Comparison of ENCODE assay signal across 15 cellular contexts in genomic region chrX:125505207-125505606, GRCh38.
DNase-seq lines count a peak whose midpoint lies in the region; TF ChIP-seq lines count a peak whose summit lies in the region.
"Had no signal": no experiment of that assay in that cellular context is flagged by ENCODE, and none has a peak within 500 bp of the region (broad histone marks: within the 10 kb centered on the region; RNA-seq: fewer than 3 reads in every experiment).

No MANE protein-coding gene starts in this region.

- TF ChIP-seq CTCF in MCF 10A (IDR thresholded peaks at IDR 0.05; ENCODE audit: unreplicated experiment) (no peak), breast epithelium (IDR thresholded peaks at IDR 0.05) (no peak), mammary epithelial cell (conservative IDR thresholded peaks at IDR 0.05 in 1 of 2, IDR thresholded peaks at IDR 0.05 in 1 of 2; ENCODE audit: extremely low read depth in 1 of 2, insufficient read depth in 1 of 2, low read depth in 1 of 2, low read length in 2 of 2) (no peak), fibroblast of mammary gland (conservative IDR thresholded peaks at IDR 0.05; ENCODE audit: control insufficient read depth, insufficient read depth, low read depth, low read length) (no peak), spleen (IDR thresholded peaks at IDR 0.05 in 8 of 11, conservative IDR thresholded peaks at IDR 0.05 in 3 of 11) (no peak)

- CTCF ChIA-PET in MCF 10A (lab: Yijun Ruan, JAX) (interaction anchor here (0.7 kb wide), 1 partner anchor 22 kb away, joined by 5 read pairs; no protein-coding TSS in a partner anchor), mammary epithelial cell (lab: Charles Lee; ENCODE audit: low non-redundant PET) (no interaction called here)

- H3K9me3 Mint-ChIP-seq in MCF 10A (ENCODE audit: unreplicated experiment), result peaks cover 36% of the 10 kb centered on the region
- H3K9me3 Mint-ChIP-seq: GM23338 had no signal

- DNase-seq in MCF 10A (ENCODE audit: unreplicated experiment), result peak; percentile 75
- no peak for DNase-seq in breast epithelium (ENCODE audit: low spot score in 2 of 2)
- peak; percentile 62 for DNase-seq in mammary epithelial cell
- peak; percentile 0 for DNase-seq in fibroblast of mammary gland (ENCODE audit: low read depth)
- DNase-seq in spleen, result peak; percentile 13
- DNase-seq in anterior cingulate cortex (lab: John Stamatoyannopoulos, UW), result no peak
- DNase-seq in midbrain (lab: John Stamatoyannopoulos, UW), result no peak
- no peak for DNase-seq in NCI-H2029 (lab: John Stamatoyannopoulos, UW)
- DNase-seq: Caco-2; CD8-positive, alpha-beta memory T cell; DMS 273 treated with DMSO at 0.1 percent for 48 hours; H7 had no signal

- H3K4me1 Mint-ChIP-seq in MCF 10A (ENCODE audit: insufficient read depth, unreplicated experiment), result peaks cover 17% of the 10 kb centered on the region
- H3K4me1 Mint-ChIP-seq: CD8-positive, alpha-beta memory T cell; GM23338 had no signal

- POLR2A ChIA-PET in MCF 10A (lab: Yijun Ruan, JAX), result no interaction called here

- H3K27ac ChIP-seq in breast epithelium (no peak overlapping the region), mammary epithelial cell (ENCODE audit: insufficient read depth, low read depth, low read length) (no peak overlapping the region), spleen (no peak overlapping the region)
- H3K27ac ChIP-seq: 22Rv1, BLaER1 had no signal

- H3K27ac Mint-ChIP-seq in MCF 10A (ENCODE audit: low read depth, unreplicated experiment), result peak overlapping the region; percentile 59
- H3K27ac Mint-ChIP-seq: CD8-positive, alpha-beta memory T cell; GM23338 had no signal

- WGBS in mammary epithelial cell (ENCODE audit: low coverage, missing lambda C conversion rate), result 50% methylated on average over 2 of the region's 2 CpGs
- 78 to 100% (median 84%) methylated on average over 1 to 2 of the region's 2 CpGs for WGBS in spleen, 5 donors

- H3K36me3 ChIP-seq in breast epithelium (no peaks in the 10 kb centered on the region), mammary epithelial cell (ENCODE audit: insufficient read depth, low read length) (no peaks in the 10 kb centered on the region), spleen (no peaks in the 10 kb centered on the region)
- H3K36me3 ChIP-seq: BLaER1 had no signal

- no peak overlapping the region for H3K4me2 ChIP-seq in mammary epithelial cell (ENCODE audit: insufficient read depth, low read depth, low read length)
- H3K4me2 ChIP-seq: BLaER1, GM23338 had no signal

- H3K79me2 ChIP-seq in mammary epithelial cell (ENCODE audit: insufficient read depth, low read length), result no peaks in the 10 kb centered on the region

- H3K36me3 Mint-ChIP-seq in MCF 10A (ENCODE audit: insufficient read depth, unreplicated experiment), result no peaks in the 10 kb centered on the region
- H3K36me3 Mint-ChIP-seq: CD8-positive, alpha-beta memory T cell had no signal

- H3K27me3 ChIP-seq in breast epithelium (peaks cover 0 to 3% of the 10 kb centered on the region in 2 donors), mammary epithelial cell (ENCODE audit: insufficient read depth, low read length) (no peaks in the 10 kb centered on the region), spleen (replicated peaks in 1 of 7) (no peaks in the 10 kb centered on the region)

- H3K9me3 ChIP-seq in breast epithelium, result peaks cover 0 to 32% of the 10 kb centered on the region in 2 donors
- peaks cover 2% of the 10 kb centered on the region for H3K9me3 ChIP-seq in mammary epithelial cell (replicated peaks; ENCODE audit: insufficient read depth, low read length)
- peaks cover 0 to 4% (median 0%) of the 10 kb centered on the region in 8 donors for H3K9me3 ChIP-seq in spleen
- H3K9me3 ChIP-seq: Caco-2 had no signal

- no peak overlapping the region for H3K4me3 ChIP-seq in breast epithelium
- no peak overlapping the region for H3K4me3 ChIP-seq in mammary epithelial cell (replicated peaks in 1 of 3; ENCODE audit: insufficient read depth in 1 of 3, low read depth in 2 of 3, low read length in 3 of 3)
- no peak overlapping the region for H3K4me3 ChIP-seq in fibroblast of mammary gland (ENCODE audit: control insufficient read depth, low read depth, low read length)
- no peak overlapping the region for H3K4me3 ChIP-seq in spleen
- H3K4me3 ChIP-seq: BLaER1, GM23338 had no signal

- in situ Hi-C loops in mammary epithelial cell (cut with MboI; ENCODE audit: low sequenced_read_pairs in 2 of 2), result no loop called here

- H3K4me1 ChIP-seq in breast epithelium (no peaks in the 10 kb centered on the region), mammary epithelial cell (ENCODE audit: insufficient read depth, low read length) (no peaks in the 10 kb centered on the region), spleen (no peaks in the 10 kb centered on the region)
- H3K4me1 ChIP-seq: BLaER1, Caco-2 had no signal

- H3K4me3 Mint-ChIP-seq in MCF 10A (ENCODE audit: unreplicated experiment), result no peak overlapping the region
- H3K4me3 Mint-ChIP-seq: CD8-positive, alpha-beta memory T cell; GM23338 had no signal

- H4K20me1 ChIP-seq in mammary epithelial cell (ENCODE audit: insufficient read depth, low read length), result no peaks in the 10 kb centered on the region
- H4K20me1 ChIP-seq: BLaER1 had no signal

- dilution Hi-C loops in mammary epithelial cell (cut with HindIII; ENCODE audit: low sequenced_read_pairs), result no loop called here

- H3K9ac ChIP-seq in mammary epithelial cell (ENCODE audit: insufficient read depth, low read length), result no peak overlapping the region
- H3K9ac ChIP-seq: BLaER1 had no signal

- no peaks in the 10 kb centered on the region for H3K27me3 Mint-ChIP-seq in MCF 10A (ENCODE audit: insufficient read depth, unreplicated experiment)
- H3K27me3 Mint-ChIP-seq: CD8-positive, alpha-beta memory T cell had no signal

- BruUV-seq in MCF 10A (replicated peaks; lab: Mats Ljungman, UMichigan), result no TSS peak
- no TSS peak for BruUV-seq in mammary epithelial cell (replicated peaks; lab: Mats Ljungman, UMichigan)

- H2AFZ ChIP-seq in mammary epithelial cell (ENCODE audit: low read depth, low read length), result no peak overlapping the region
- H2AFZ ChIP-seq: GM23338 had no signal

- intact Hi-C loops in MCF 10A (cut with micrococcal nuclease) (loop anchor here (10.0 kb wide), 1 partner anchor 150 kb away; no protein-coding TSS in a partner anchor), breast epithelium (cut with DNase I; ENCODE audit: low total_unique reads) (loop anchor here (5.0 kb wide), 1 partner anchor 78 kb away; no protein-coding TSS in a partner anchor), mammary epithelial cell (cut with micrococcal nuclease) (no loop called here), spleen (cut with DNase I; ENCODE audit: low total_unique reads) (no loop called here)

- TF ChIP-seq POLR2A in breast epithelium (IDR thresholded peaks at IDR 0.05) (no peak), spleen (IDR thresholded peaks at IDR 0.05) (no peak)

Comparison
In these comparisons a context has a peak if more than half of its experiments do, and no peak if none do; other contexts are left out.
1. DNase-seq: peak in MCF 10A (single experiment), mammary epithelial cell (single experiment), fibroblast of mammary gland (single experiment) and spleen (single experiment); none in breast epithelium (0 of 2), anterior cingulate cortex (0 of 58), midbrain (single experiment) and NCI-H2029 (single experiment).
2. intact Hi-C loops: an anchor here in MCF 10A (10.0 kb wide) and breast epithelium (5.0 kb wide); none called in mammary epithelial cell and spleen.